1 cellular context compared by ENCODE assay signal in genomic region chr15:43795197-43795596, GRCh38.
TF ChIP-seq lines count a peak whose summit lies in the region.

No MANE protein-coding gene starts in this region.

TF ChIP-seq in H1, 55 proteins besides CTCF, POLR2A, EP300 and RAD21:
- TF ChIP-seq POLR2AphosphoS5 (IDR thresholded peaks at IDR 0.05; ENCODE audit: low read depth, low read length) (peak; percentile 54; the same call in 1 of the 2 replicates), KDM5A (IDR thresholded peaks at IDR 0.05; ENCODE audit: low read length) (no peak), NANOG (IDR thresholded peaks at IDR 0.05; ENCODE audit: insufficient read depth, low read depth, low read length, poor library complexity, severe bottlenecking) (no peak)
